In genomic region chr2:171009386-171009785, GRCh38 we compare ENCODE assay signal across 17 cellular contexts.
DNase-seq lines count a peak whose midpoint lies in the region; ATAC-seq and TF ChIP-seq lines count a peak whose summit lies in the region.
"Had no signal": no experiment of that assay in that cellular context is flagged by ENCODE, and none has a peak within 500 bp of the region (broad histone marks: within the 10 kb centered on the region; RNA-seq: fewer than 3 reads in every experiment).

No MANE protein-coding gene starts in this region.

- H4K8ac ChIP-seq in neuronal stem cell (ENCODE audit: low read depth, low read length) = no peak overlapping the region

- no peak overlapping the region for H2AK5ac ChIP-seq in neuronal stem cell (ENCODE audit: low read depth, low read length)

- no peak overlapping the region for H2BK5ac ChIP-seq in neuronal stem cell (ENCODE audit: low read length)

- no peak overlapping the region for H4K91ac ChIP-seq in neuronal stem cell (ENCODE audit: low read depth, low read length, poor library complexity)

- intact Hi-C loops in CD8-positive, alpha-beta T cell (cut with DNase I, micrococcal nuclease) = no loop called here

- H3K4ac ChIP-seq in neuronal stem cell (ENCODE audit: low read length) = no peak overlapping the region

- H3K23ac ChIP-seq in neuronal stem cell (ENCODE audit: low read depth, low read length, poor library complexity) = no peak overlapping the region

- no peak overlapping the region for H3K4me2 ChIP-seq in neuronal stem cell (ENCODE audit: insufficient read depth, low read length, poor library complexity, severe bottlenecking)
- H3K4me2 ChIP-seq: A549 had no signal

- ATAC-seq in CD8-positive, alpha-beta T cell = no peak
- no peak for ATAC-seq in activated T-helper 17 cell treated with anti-CD3 and anti-CD28 coated beads, Interleukin-2, amount 50 U/mL, for 72 hours (replicated peaks)
- no peak for ATAC-seq in HG02852 (IDR thresholded peaks at IDR 0.05; ENCODE audit: unreplicated experiment)
- ATAC-seq in HG02981 (IDR thresholded peaks at IDR 0.05; ENCODE audit: unreplicated experiment) = no peak
- ATAC-seq: A549, HCT116 had no signal

- no peak overlapping the region for H3K14ac ChIP-seq in neuronal stem cell (ENCODE audit: low read length)

- no peaks in the 10 kb centered on the region for H3K27me3 Mint-ChIP-seq in CD8-positive, alpha-beta T cell (ENCODE audit: low read depth)
- H3K27me3 Mint-ChIP-seq in activated T-helper 17 cell treated with anti-CD3 and anti-CD28 coated beads, Interleukin-2, amount 50 U/mL, for 72 hours = no peaks in the 10 kb centered on the region
- H3K27me3 Mint-ChIP-seq: CD8-positive, alpha-beta memory T cell had no signal

- H3K27ac Mint-ChIP-seq in CD8-positive, alpha-beta T cell = peak overlapping the region; percentile 8
- H3K27ac Mint-ChIP-seq in activated T-helper 17 cell treated with anti-CD3 and anti-CD28 coated beads, Interleukin-2, amount 50 U/mL, for 72 hours = peak overlapping the region; percentile 76

- DNase-seq in CD8-positive, alpha-beta T cell = no peak
- DNase-seq in NCI-H82 (lab: John Stamatoyannopoulos, UW) = peak; percentile 91
- no peak for DNase-seq in neuronal stem cell (ENCODE audit: low spot score)
- no peak for DNase-seq in caudate nucleus (lab: John Stamatoyannopoulos, UW)
- no peak for DNase-seq in germinal center (ENCODE audit: low spot score)
- DNase-seq: BE2C; Caco-2; CD8-positive, alpha-beta memory T cell; DND-41; GDM1; IMR-90 had no signal

- POLR2A ChIA-PET in CD8-positive, alpha-beta T cell (lab: Charles Lee) = no interaction called here

- H3K4me1 Mint-ChIP-seq in CD8-positive, alpha-beta T cell (ENCODE audit: low read depth) = no peaks in the 10 kb centered on the region
- peaks cover 8% of the 10 kb centered on the region for H3K4me1 Mint-ChIP-seq in activated T-helper 17 cell treated with anti-CD3 and anti-CD28 coated beads, Interleukin-2, amount 50 U/mL, for 72 hours

- CTCF ChIA-PET in CD8-positive, alpha-beta T cell (lab: Charles Lee) = interaction anchor here (1.3 kb wide), 1 partner anchor 9 kb away, joined by 3 read pairs; no protein-coding TSS in a partner anchor

- H3K36me3 Mint-ChIP-seq in CD8-positive, alpha-beta T cell = peaks cover 72% of the 10 kb centered on the region
- H3K36me3 Mint-ChIP-seq in activated T-helper 17 cell treated with anti-CD3 and anti-CD28 coated beads, Interleukin-2, amount 50 U/mL, for 72 hours (ENCODE audit: low read depth) = peaks cover 91% of the 10 kb centered on the region

- H3K9me3 Mint-ChIP-seq in CD8-positive, alpha-beta T cell = no peaks in the 10 kb centered on the region
- no peaks in the 10 kb centered on the region for H3K9me3 Mint-ChIP-seq in activated T-helper 17 cell treated with anti-CD3 and anti-CD28 coated beads, Interleukin-2, amount 50 U/mL, for 72 hours
- H3K9me3 Mint-ChIP-seq: CD8-positive, alpha-beta memory T cell had no signal

- H2BK12ac ChIP-seq in neuronal stem cell (ENCODE audit: low read length) = no peak overlapping the region

- no peak overlapping the region for H2BK120ac ChIP-seq in neuronal stem cell (ENCODE audit: low read depth, low read length)

- no peaks in the 10 kb centered on the region for H3K9me3 ChIP-seq in CD8-positive, alpha-beta T cell (ENCODE audit: low read length)
- H3K9me3 ChIP-seq in neuronal stem cell (replicated peaks in 1 of 2; ENCODE audit: control insufficient read depth in 2 of 2, insufficient read depth in 1 of 2, low read depth in 1 of 2, low read length in 2 of 2) = peaks cover 0 to 6% of the 10 kb centered on the region in 2 donors
- H3K9me3 ChIP-seq: A549, BE2C, Caco-2 had no signal

- H3K4me3 ChIP-seq in CD8-positive, alpha-beta T cell (ENCODE audit: low read depth, low read length) = no peak overlapping the region
- H3K4me3 ChIP-seq in neuronal stem cell (ENCODE audit: low read length in 2 of 2) = no peak overlapping the region
- H3K4me3 ChIP-seq: A549 had no signal

- H3K79me1 ChIP-seq in neuronal stem cell (ENCODE audit: low read depth, low read length) = no peaks in the 10 kb centered on the region

- WGBS in neuronal stem cell (ENCODE audit: extremely low coverage in 2 of 2, insufficient read length in 2 of 2, insufficient replicate concordance in 1 of 2), 2 donors = no CpG with 5 or more reads among the region's 4 CpGs

- H2BK15ac ChIP-seq in neuronal stem cell (ENCODE audit: low read length) = no peak overlapping the region

- H3K27ac ChIP-seq in CD8-positive, alpha-beta T cell (ENCODE audit: low read depth, low read length) = no peak overlapping the region
- peak overlapping the region; percentile 19 for H3K27ac ChIP-seq in neuronal stem cell (replicated peaks; ENCODE audit: low read length)
- no peak overlapping the region for H3K27ac ChIP-seq in caudate nucleus (ENCODE audit: low read depth, low read length)
- H3K27ac ChIP-seq: A549, C4-2B had no signal

- H3K4me3 Mint-ChIP-seq in CD8-positive, alpha-beta T cell = no peak overlapping the region
- no peak overlapping the region for H3K4me3 Mint-ChIP-seq in activated T-helper 17 cell treated with anti-CD3 and anti-CD28 coated beads, Interleukin-2, amount 50 U/mL, for 72 hours
- H3K4me3 Mint-ChIP-seq: CD8-positive, alpha-beta memory T cell had no signal

- no peak overlapping the region for H3K9ac ChIP-seq in neuronal stem cell (ENCODE audit: low read depth, low read length, poor library complexity)

- no peaks in the 10 kb centered on the region for H3K27me3 ChIP-seq in CD8-positive, alpha-beta T cell (ENCODE audit: insufficient read depth, low read length)
- H3K27me3 ChIP-seq in neuronal stem cell (ENCODE audit: control insufficient read depth in 3 of 3, insufficient read depth in 3 of 3, low read depth in 1 of 3, low read length in 3 of 3) = no peaks in the 10 kb centered on the region
- H3K27me3 ChIP-seq: BE2C had no signal

- H2AFZ ChIP-seq in neuronal stem cell (ENCODE audit: low read length) = no peak overlapping the region

- H3K18ac ChIP-seq in neuronal stem cell (ENCODE audit: low read length) = no peak overlapping the region

- no peaks in the 10 kb centered on the region for H3K4me1 ChIP-seq in CD8-positive, alpha-beta T cell (ENCODE audit: insufficient read depth, low read length)
- H3K4me1 ChIP-seq in neuronal stem cell (ENCODE audit: control insufficient read depth in 2 of 2, insufficient read depth in 1 of 2, low read depth in 1 of 2, low read length in 2 of 2) = no peaks in the 10 kb centered on the region
- H3K4me1 ChIP-seq: A549, BE2C, Caco-2 had no signal

- TF ChIP-seq CTCF in CD8-positive, alpha-beta T cell (IDR thresholded peaks at IDR 0.05) = no peak

- H3K36me3 ChIP-seq in CD8-positive, alpha-beta T cell (ENCODE audit: insufficient read depth, low read length) = peaks cover 12% of the 10 kb centered on the region
- H3K36me3 ChIP-seq in neuronal stem cell (replicated peaks in 1 of 2; ENCODE audit: control insufficient read depth in 2 of 2, insufficient read depth in 2 of 2, low read length in 2 of 2) = peaks cover 5 to 98% of the 10 kb centered on the region in 2 donors
